10 cellular contexts compared by ENCODE assay signal in genomic region chr1:100358210-100358609, GRCh38. TPM values are rescaled to one million over a fixed set of nuclear protein-coding genes. Genes with fewer than 3 reads are reported as not detected.
DNase-seq lines count a peak whose midpoint lies in the region; ATAC-seq, FAIRE-seq and TF ChIP-seq lines count a peak whose summit lies in the region.
"Had no signal": no experiment of that assay in that cellular context is flagged by ENCODE, and none has a peak within 500 bp of the region (broad histone marks: within the 10 kb centered on the region; RNA-seq: fewer than 3 reads in every experiment).

No MANE protein-coding gene starts in this region.

- peak; percentile 28 for FAIRE-seq in GM19239 (lab: Jason Lieb, UNC)
- FAIRE-seq in RCC 7860 (lab: Jason Lieb, UNC) = no peak

- H3K36me3 Mint-ChIP-seq in CD14-positive monocyte = peaks cover 33 to 34% of the 10 kb centered on the region in 2 donors
- peaks cover 81% of the 10 kb centered on the region for H3K36me3 Mint-ChIP-seq in activated CD4-positive, alpha-beta T cell treated with anti-CD3 and anti-CD28 coated beads, Interleukin-2, amount 10 ng/mL, durations not matched to agents 7 days and 5 days (ENCODE audit: low read depth)

- peak overlapping the region; percentile 6 for H3K27ac ChIP-seq in layer of hippocampus (ENCODE audit: low read depth, low read length)

- POLR2A ChIA-PET in activated CD4-positive, alpha-beta T cell treated with anti-CD3 and anti-CD28 coated beads, Interleukin-2, amount 10 ng/mL, durations not matched to agents 7 days and 5 days (lab: Charles Lee) = interaction anchor here (1.5 kb wide), 1 partner anchor 29 kb away, joined by 3 read pairs; no protein-coding TSS in a partner anchor

- no peaks in the 10 kb centered on the region for H3K27me3 Mint-ChIP-seq in CD14-positive monocyte (ENCODE audit: low read depth in 3 of 3)
- no peaks in the 10 kb centered on the region for H3K27me3 Mint-ChIP-seq in activated CD4-positive, alpha-beta T cell treated with anti-CD3 and anti-CD28 coated beads, Interleukin-2, amount 10 ng/mL, durations not matched to agents 7 days and 5 days
- H3K27me3 Mint-ChIP-seq: stimulated activated naive CD8-positive, alpha-beta T cell treated with anti-CD3 and anti-CD28 coated beads, Interleukin-15, Interleukin-2, amounts not matched to agents 100 ng/mL and 50 ng/mL, for 24 hours had no signal

- no peak for ATAC-seq in HG03139 (IDR thresholded peaks at IDR 0.05; ENCODE audit: unreplicated experiment)

- H3K27me3 ChIP-seq in layer of hippocampus (ENCODE audit: control insufficient read depth, insufficient read depth, low read length) = no peaks in the 10 kb centered on the region

- peak; percentile 17 for TF ChIP-seq CTCF in CD14-positive monocyte (IDR thresholded peaks at IDR 0.05)

- H3K4me1 Mint-ChIP-seq in CD14-positive monocyte = peaks cover 81% of the 10 kb centered on the region
- H3K4me1 Mint-ChIP-seq in activated CD4-positive, alpha-beta T cell treated with anti-CD3 and anti-CD28 coated beads, Interleukin-2, amount 10 ng/mL, durations not matched to agents 7 days and 5 days = peaks cover 73% of the 10 kb centered on the region

- CTCF ChIA-PET in activated CD4-positive, alpha-beta T cell treated with anti-CD3 and anti-CD28 coated beads, Interleukin-2, amount 10 ng/mL, durations not matched to agents 7 days and 5 days (lab: Charles Lee) = interaction anchor here (1.5 kb wide), 1 partner anchor 97 kb away, joined by 4 read pairs; no protein-coding TSS in a partner anchor

- no peak overlapping the region for H3K4me3 Mint-ChIP-seq in CD14-positive monocyte
- no peak overlapping the region for H3K4me3 Mint-ChIP-seq in activated CD4-positive, alpha-beta T cell treated with anti-CD3 and anti-CD28 coated beads, Interleukin-2, amount 10 ng/mL, durations not matched to agents 7 days and 5 days
- H3K4me3 Mint-ChIP-seq: stimulated activated naive CD8-positive, alpha-beta T cell treated with anti-CD3 and anti-CD28 coated beads, Interleukin-15, Interleukin-2, amounts not matched to agents 100 ng/mL and 50 ng/mL, for 24 hours had no signal

- DNase-seq in CD14-positive monocyte (ENCODE audit: low spot score) (no peak), GM19239 (ENCODE audit: insufficient read length, low spot score) (no peak), RCC 7860 (ENCODE audit: low spot score) (no peak), putamen (ENCODE audit: low spot score) (no peak)
- peak; percentile 25 for DNase-seq in activated CD4-positive, alpha-beta T cell treated with anti-CD3 and anti-CD28 coated beads, Interleukin-2, amount 10 ng/mL, durations not matched to agents 7 days and 5 days
- DNase-seq in activated T-cell treated with anti-CD3 and anti-CD28 coated beads, Interleukin-2, amount 50 U/mL, for 1 hour = no peak
- DNase-seq: NCI-H1930 had no signal

- peak overlapping the region in 2 of 7 donors; percentile 51 to 89 for H3K27ac Mint-ChIP-seq in CD14-positive monocyte
- H3K27ac Mint-ChIP-seq in activated CD4-positive, alpha-beta T cell treated with anti-CD3 and anti-CD28 coated beads, Interleukin-2, amount 10 ng/mL, durations not matched to agents 7 days and 5 days = no peak overlapping the region
- H3K27ac Mint-ChIP-seq: stimulated activated naive CD8-positive, alpha-beta T cell treated with anti-CD3 and anti-CD28 coated beads, Interleukin-15, Interleukin-2, amounts not matched to agents 100 ng/mL and 50 ng/mL, for 24 hours had no signal

- H3K9me3 Mint-ChIP-seq in CD14-positive monocyte = peaks cover 0 to 1% (median 0%) of the 10 kb centered on the region in 7 donors
- H3K9me3 Mint-ChIP-seq in activated CD4-positive, alpha-beta T cell treated with anti-CD3 and anti-CD28 coated beads, Interleukin-2, amount 10 ng/mL, durations not matched to agents 7 days and 5 days = no peaks in the 10 kb centered on the region
- H3K9me3 Mint-ChIP-seq: stimulated activated naive CD8-positive, alpha-beta T cell treated with anti-CD3 and anti-CD28 coated beads, Interleukin-15, Interleukin-2, amounts not matched to agents 100 ng/mL and 50 ng/mL, for 24 hours had no signal

- intact Hi-C loops in CD14-positive monocyte (cut with micrococcal nuclease) = loop anchor here in 1 of 2 donors (10.0 kb wide), 1 partner anchor 93 kb away; the partner anchor contains the start of gene RTCA

RNA-seq across cellular contexts. Expression of gene CDC14A, which starts 5.9 kb away (rescaled TPM):
- 1 to 10 TPM; 4.2 to 6.1 TPM for polyA plus RNA-seq in CD14-positive monocyte
- total RNA-seq in activated CD4-positive, alpha-beta T cell treated with anti-CD3 and anti-CD28 coated beads, Interleukin-2, amount 10 ng/mL, durations not matched to agents 7 days and 5 days = 10 to 100 TPM; 39.9 to 43.3 TPM
